11 cellular contexts compared by ENCODE assay signal in genomic region chr5:138448481-138449398, GRCh38. TPM values are rescaled to one million over a fixed set of nuclear protein-coding genes. Genes with fewer than 3 reads are reported as not detected.
A peak's percentile ranks its signal among the peaks of the same experiment; 100 is the strongest.
DNase-seq lines count a peak whose midpoint lies in the region; FAIRE-seq and TF ChIP-seq lines count a peak whose summit lies in the region.
"Had no signal": no experiment of that assay in that cellular context is flagged by ENCODE, and none has a peak within 500 bp of the region (broad histone marks: within the 10 kb centered on the region; RNA-seq: fewer than 3 reads in every experiment).

No MANE protein-coding gene starts in this region.

- H2AFZ ChIP-seq in OCI-LY7 (ENCODE audit: low read length) = no peak overlapping the region

- no TSS peak for BruUV-seq in OCI-LY7 (replicated peaks; lab: Mats Ljungman, UMichigan)

- intact Hi-C loops in OCI-LY7 (cut with micrococcal nuclease; ENCODE audit: unreplicated experiment) = no loop called here

- POLR2A ChIA-PET in OCI-LY7 (lab: Charles Lee) = interaction anchor here (0.6 to 1.6 kb wide), 2 partner anchors 11 to 276 kb away, joined by 3 to 5 read pairs; no protein-coding TSS in a partner anchor

- H3K27me3 ChIP-seq in BLaER1 treated with 17β-estradiol and CSF1 and Interleukin-3, amounts not matched to agents 10 nM and 100 nM = no peaks in the 10 kb centered on the region
- H3K27me3 ChIP-seq: ascending aorta had no signal

- H4K20me1 ChIP-seq in BLaER1 treated with 17β-estradiol and CSF1 and Interleukin-3, amounts not matched to agents 10 nM and 100 nM = no peaks in the 10 kb centered on the region
- H4K20me1 ChIP-seq in OCI-LY7 (ENCODE audit: insufficient read depth, low read length) = no peaks in the 10 kb centered on the region

- no peaks in the 10 kb centered on the region for H3K9me3 ChIP-seq in BLaER1 treated with 17β-estradiol and CSF1 and Interleukin-3, amounts not matched to agents 10 nM and 100 nM (replicated peaks in 1 of 11)
- H3K9me3 ChIP-seq in OCI-LY7 (ENCODE audit: low read length) = no peaks in the 10 kb centered on the region
- H3K9me3 ChIP-seq: ascending aorta had no signal

- no peaks in the 10 kb centered on the region for H3K36me3 ChIP-seq in BLaER1 treated with 17β-estradiol and CSF1 and Interleukin-3, amounts not matched to agents 10 nM and 100 nM
- H3K36me3 ChIP-seq in OCI-LY7 (ENCODE audit: insufficient read depth, low read length) = no peaks in the 10 kb centered on the region
- H3K36me3 ChIP-seq: ascending aorta had no signal

- no peak overlapping the region for H3K4me2 ChIP-seq in BLaER1 treated with 17β-estradiol and CSF1 and Interleukin-3, amounts not matched to agents 10 nM and 100 nM
- H3K4me2 ChIP-seq in OCI-LY7 (ENCODE audit: low read length) = no peak overlapping the region

- no peak overlapping the region for H3K27ac ChIP-seq in BLaER1 treated with 17β-estradiol and CSF1 and Interleukin-3, amounts not matched to agents 10 nM and 100 nM
- H3K27ac ChIP-seq in OCI-LY7 (ENCODE audit: low read depth, low read length, poor library complexity, severe bottlenecking) = no peak overlapping the region
- H3K27ac ChIP-seq: ascending aorta, parathyroid adenoma had no signal

- no peaks in the 10 kb centered on the region for H3K79me2 ChIP-seq in OCI-LY7 (ENCODE audit: insufficient read depth, low read depth, low read length)
- H3K79me2 ChIP-seq: parathyroid adenoma had no signal

- no peak for TF ChIP-seq CTCF in OCI-LY7 (conservative IDR thresholded peaks at IDR 0.05; ENCODE audit: low read length)

- no peaks in the 10 kb centered on the region for H3K9me2 ChIP-seq in OCI-LY7 (ENCODE audit: insufficient read depth, low read length)

- H3K9ac ChIP-seq in BLaER1 treated with 17β-estradiol and CSF1 and Interleukin-3, amounts not matched to agents 10 nM and 100 nM = peak overlapping the region in 6 of 11 experiments; percentile 2 to 56 (median 30); a peak in 5 of 22 replicates
- H3K9ac ChIP-seq: parathyroid adenoma had no signal

- FAIRE-seq in HTR-8/SVneo (lab: Jason Lieb, UNC) = no peak

- H3K4me1 ChIP-seq in BLaER1 treated with 17β-estradiol and CSF1 and Interleukin-3, amounts not matched to agents 10 nM and 100 nM = peaks cover 0 to 14% (median 8%) of the 10 kb centered on the region in 10 experiments; a peak in 13 of 20 replicates
- H3K4me1 ChIP-seq in OCI-LY7 (ENCODE audit: insufficient read depth, low read length, poor library complexity, severe bottlenecking) = peaks cover 3% of the 10 kb centered on the region

- peak; percentile 20 for DNase-seq in NAMALWA (ENCODE audit: low spot score)
- DNase-seq in SK-N-DZ (ENCODE audit: low spot score) = peak; percentile 73
- DNase-seq in hippocampal formation (lab: John Stamatoyannopoulos, UW) = peak; percentile 32 to 35
- no peak for DNase-seq in glomerular visceral epithelial cell (ENCODE audit: extremely low spot score)
- DNase-seq in HTR-8/SVneo (ENCODE audit: insufficient read length, low spot score) = no peak
- no peak for DNase-seq in NOMO-1 (lab: John Stamatoyannopoulos, UW; ENCODE audit: unreplicated experiment in 2 of 2)
- DNase-seq in OCI-LY7 (ENCODE audit: low spot score) = no peak
- DNase-seq: activated CD4-positive, alpha-beta T cell treated with anti-CD3 and anti-CD28 coated beads, Interleukin-2, amount 50 U/mL, for 1 hour had no signal

- CTCF ChIA-PET in OCI-LY7 (lab: Charles Lee; ENCODE audit: unreplicated experiment) = interaction anchor here (0.8 to 1.6 kb wide), 3 partner anchors 11 to 54 kb away, joined by 3 to 21 read pairs (median 5); no protein-coding TSS in a partner anchor

- H3K4me3 ChIP-seq in BLaER1 treated with 17β-estradiol and CSF1 and Interleukin-3, amounts not matched to agents 10 nM and 100 nM = no peak overlapping the region
- H3K4me3 ChIP-seq in OCI-LY7 (ENCODE audit: low read depth, low read length, poor library complexity, severe bottlenecking) = no peak overlapping the region

RNA-seq across cellular contexts. Expression of gene REEP2, which starts 9.9 kb away (rescaled TPM):
- 51.3 and 58.0 TPM in 2 replicates for polyA plus RNA-seq in SK-N-DZ (2014; cell fraction: cytosol; rRNA removed)
- 89.2 and 92.7 TPM in 2 replicates for polyA plus RNA-seq in SK-N-DZ (2014; cell fraction: nucleus; rRNA removed)
- 3.9 and 5.4 TPM in 2 replicates for total RNA-seq in OCI-LY7 (2014; rRNA removed; shearing (Covaris generic))
- 5.1 and 6.5 TPM in 2 replicates for total RNA-seq in OCI-LY7 (2022)

RNA-seq across cellular contexts. Expression of gene EGR1, which starts 16.5 kb away (rescaled TPM):
- 1.2 and 3.4 TPM in 2 replicates for polyA plus RNA-seq in SK-N-DZ (2014; cell fraction: cytosol; rRNA removed)
- polyA plus RNA-seq in SK-N-DZ (2014; cell fraction: nucleus; rRNA removed) = 3.8 and 16.0 TPM in 2 replicates
- total RNA-seq in OCI-LY7 (2014; rRNA removed; shearing (Covaris generic)) = 0.10 and 0.13 TPM in 2 replicates
- total RNA-seq in OCI-LY7 (2022) = 0.79 and 1.1 TPM in 2 replicates

Comparison
In these comparisons a context has a peak if more than half of its experiments do, and no peak if none do; other contexts are left out.
1. DNase-seq: peak in NAMALWA (single experiment), SK-N-DZ (single experiment) and hippocampal formation (2 of 2); none in glomerular visceral epithelial cell (single experiment), HTR-8/SVneo (single experiment), NOMO-1 (0 of 2) and OCI-LY7 (single experiment).